11 cellular contexts compared by ENCODE assay signal in the genomic region with DNA sequence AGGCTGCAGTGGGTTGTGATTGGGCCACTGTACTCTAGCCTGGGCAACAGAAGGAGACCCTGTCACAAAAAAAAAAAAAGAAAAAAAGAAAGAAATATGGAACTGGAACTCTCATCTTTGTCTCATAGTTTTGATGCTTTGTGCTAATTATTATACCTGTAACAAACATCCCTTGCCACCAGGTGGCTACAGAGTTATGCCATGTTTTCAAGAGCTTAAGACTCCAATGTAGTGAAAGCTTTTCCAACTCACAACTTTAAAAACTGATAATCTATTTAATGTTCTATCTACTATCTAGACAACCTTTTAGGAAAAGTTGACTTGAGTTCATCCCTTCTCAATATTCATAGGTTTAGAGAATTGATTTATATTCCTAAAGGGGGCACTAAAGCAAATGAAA. TPM values are rescaled to one million over a fixed set of nuclear protein-coding genes. Genes with fewer than 3 reads are reported as not detected.
DNase-seq lines count a peak whose midpoint lies in the region; ATAC-seq and TF ChIP-seq lines count a peak whose summit lies in the region.
"Had no signal": no experiment of that assay in that cellular context is flagged by ENCODE, and none has a peak within 500 bp of the region (broad histone marks: within the 10 kb centered on the region; RNA-seq: fewer than 3 reads in every experiment).

No MANE protein-coding gene starts in this region.

- DNase-seq in NCI-H748 (lab: John Stamatoyannopoulos, UW; ENCODE audit: unreplicated experiment) (peak; percentile 1), NCI-H748 treated with DMSO at 0.1 percent for 48 hours (lab: John Stamatoyannopoulos, UW) (no peak), MM.1S (peak; percentile 33), epithelial cell of esophagus (ENCODE audit: low read depth) (peak; percentile 32), tibial artery (no peak), ovary (no peak)
- DNase-seq: NCI-H2029 treated with DMSO at 0.1 percent for 48 hours; stimulated activated CD4-positive, alpha-beta T cell treated with anti-CD3 and anti-CD28 coated beads, Interleukin-2, amount 100 ng/mL, for 24 hours had no signal

- no peak overlapping the region for H3K9ac ChIP-seq in MM.1S (ENCODE audit: low read length)

- no peak for TF ChIP-seq EP300 in ovary (IDR thresholded peaks at IDR 0.05)

- H3K9me3 ChIP-seq in MM.1S (replicated peaks; ENCODE audit: insufficient read depth, low read length) (no peaks in the 10 kb centered on the region), tibial artery (no peaks in the 10 kb centered on the region), ovary (no peaks in the 10 kb centered on the region)

- H3K4me2 ChIP-seq in MM.1S (ENCODE audit: low read depth, low read length) = no peak overlapping the region

- no peaks in the 10 kb centered on the region for H3K27me3 ChIP-seq in MM.1S (replicated peaks; ENCODE audit: insufficient read depth, low read length)
- H3K27me3 ChIP-seq in tibial artery = no peaks in the 10 kb centered on the region
- H3K27me3 ChIP-seq in ovary = no peaks in the 10 kb centered on the region

- TF ChIP-seq CTCF in MM.1S (IDR thresholded peaks at IDR 0.05; ENCODE audit: low read length) (peak; percentile 37), epithelial cell of esophagus (IDR thresholded peaks at IDR 0.05; ENCODE audit: insufficient read depth, low read depth, low read length, missing control alignments) (peak; percentile 45), tibial artery (IDR thresholded peaks at IDR 0.05) (peak; percentile 21 to 27), ovary (IDR thresholded peaks at IDR 0.05) (no peak)

- H3K9me2 ChIP-seq in MM.1S (replicated peaks; ENCODE audit: insufficient read depth, low read length) = no peaks in the 10 kb centered on the region

- ATAC-seq in HG02642 (IDR thresholded peaks at IDR 0.05; ENCODE audit: poor library complexity, unreplicated experiment) = no peak
- ATAC-seq in HG03520 (IDR thresholded peaks at IDR 0.05; ENCODE audit: unreplicated experiment) = no peak

- H3K4me3 ChIP-seq in MM.1S (ENCODE audit: low read length) = no peak overlapping the region
- no peak overlapping the region for H3K4me3 ChIP-seq in epithelial cell of esophagus (ENCODE audit: low read length)
- no peak overlapping the region for H3K4me3 ChIP-seq in tibial artery
- H3K4me3 ChIP-seq in ovary = no peak overlapping the region

- H4K20me1 ChIP-seq in MM.1S (ENCODE audit: insufficient read depth, low read length) = no peaks in the 10 kb centered on the region

- H3K36me3 ChIP-seq in MM.1S (replicated peaks; ENCODE audit: insufficient read depth, low read length) (no peaks in the 10 kb centered on the region), tibial artery (no peaks in the 10 kb centered on the region), ovary (no peaks in the 10 kb centered on the region)

- H3K4me1 ChIP-seq in MM.1S (ENCODE audit: low read length) (no peaks in the 10 kb centered on the region), tibial artery (no peaks in the 10 kb centered on the region), ovary (ENCODE audit: insufficient read depth) (no peaks in the 10 kb centered on the region)

- H3K27ac ChIP-seq in MM.1S (ENCODE audit: low read length) = no peak overlapping the region
- no peak overlapping the region for H3K27ac ChIP-seq in tibial artery
- H3K27ac ChIP-seq in ovary = no peak overlapping the region

- no peaks in the 10 kb centered on the region for H3K79me2 ChIP-seq in MM.1S (ENCODE audit: low read length)

- TF ChIP-seq POLR2A in ovary (IDR thresholded peaks at IDR 0.05) = no peak

- no peak overlapping the region for H2AFZ ChIP-seq in MM.1S (ENCODE audit: low read length)

- intact Hi-C loops in tibial artery (cut with DNase I; ENCODE audit: low total_unique reads) = no loop called here
- intact Hi-C loops in ovary (cut with DNase I) = no loop called here

- no peaks in the 10 kb centered on the region for H3F3A ChIP-seq in MM.1S (ENCODE audit: insufficient read depth, low read length)

RNA-seq across cellular contexts. Expression of gene HTR2C, which starts 42.4 kb away (rescaled TPM):
- total RNA-seq in ovary = not detected
- polyA plus RNA-seq in ovary = not detected
- total RNA-seq: CD4-positive, CD25-positive, alpha-beta regulatory T cell had no signal
- polyA plus RNA-seq: CD4-positive, CD25-positive, alpha-beta regulatory T cell had no signal

Comparison
In these comparisons a context has a peak if more than half of its experiments do, and no peak if none do; other contexts are left out.
1. DNase-seq: peak in NCI-H748 (single experiment), MM.1S (single experiment) and epithelial cell of esophagus (single experiment); none in NCI-H748 treated with DMSO at 0.1 percent for 48 hours (single experiment), tibial artery (0 of 2) and ovary (0 of 5).
2. CTCF ChIP-seq: peak in MM.1S (single experiment), epithelial cell of esophagus (single experiment) and tibial artery (2 of 2); none in ovary (0 of 3).